Comparison of ENCODE assay signal across 8 cellular contexts in genomic region chr11:108871152-108871551, GRCh38.
DNase-seq lines count a peak whose midpoint lies in the region; ATAC-seq, FAIRE-seq and TF ChIP-seq lines count a peak whose summit lies in the region.

No MANE protein-coding gene starts in this region.

- H3K9ac ChIP-seq in MM.1S (ENCODE audit: low read length) (no peak overlapping the region), astrocyte (ENCODE audit: low read length) (peak overlapping the region; percentile 79)

- H3F3A ChIP-seq in MM.1S (ENCODE audit: insufficient read depth, low read length), result no peaks in the 10 kb centered on the region

- peak; percentile 1 for DNase-seq in NCI-H2227 (lab: John Stamatoyannopoulos, UW; ENCODE audit: unreplicated experiment)
- no peak for DNase-seq in NCI-H2227 treated with DMSO at 0.1 percent for 48 hours (lab: John Stamatoyannopoulos, UW)
- DNase-seq in MM.1S, result peak; percentile 13
- DNase-seq in astrocyte (ENCODE audit: low read depth), result peak; percentile 62
- DNase-seq in right lobe of liver, result peak in 1 of 3 donors; percentile 33
- no peak for DNase-seq in NCI-H2029 (lab: John Stamatoyannopoulos, UW)
- no peak for DNase-seq in NCI-H187 (lab: John Stamatoyannopoulos, UW)

- no peaks in the 10 kb centered on the region for H3K27me3 Mint-ChIP-seq in astrocyte (ENCODE audit: low read depth, unreplicated experiment)

- H3K36me3 ChIP-seq in MM.1S (replicated peaks; ENCODE audit: insufficient read depth, low read length) (no peaks in the 10 kb centered on the region), astrocyte (ENCODE audit: insufficient read depth, low read length) (no peaks in the 10 kb centered on the region), right lobe of liver (no peaks in the 10 kb centered on the region)

- H3K27me3 ChIP-seq in MM.1S (replicated peaks; ENCODE audit: insufficient read depth, low read length) (no peaks in the 10 kb centered on the region), astrocyte (ENCODE audit: insufficient read depth, low read length) (no peaks in the 10 kb centered on the region), right lobe of liver (no peaks in the 10 kb centered on the region)

- H3K27ac Mint-ChIP-seq in astrocyte (ENCODE audit: unreplicated experiment), result peak overlapping the region; percentile 97

- H3K9me2 ChIP-seq in MM.1S (replicated peaks; ENCODE audit: insufficient read depth, low read length), result no peaks in the 10 kb centered on the region

- no peak for FAIRE-seq in astrocyte (lab: Jason Lieb, UNC)

- no peaks in the 10 kb centered on the region for H3K4me1 ChIP-seq in MM.1S (ENCODE audit: low read length)
- H3K4me1 ChIP-seq in astrocyte (ENCODE audit: insufficient read depth, low read length), result peaks cover 63% of the 10 kb centered on the region
- H3K4me1 ChIP-seq in right lobe of liver, result no peaks in the 10 kb centered on the region

- TF ChIP-seq CTCF in MM.1S (IDR thresholded peaks at IDR 0.05; ENCODE audit: low read length), result peak; percentile 48
- TF ChIP-seq CTCF in astrocyte (IDR thresholded peaks at IDR 0.05; ENCODE audit: insufficient read depth, low read depth, low read length), result peak; percentile 69
- peak; percentile 27 to 54 (median 43) for TF ChIP-seq CTCF in right lobe of liver (IDR thresholded peaks at IDR 0.05)

- no peaks in the 10 kb centered on the region for H3K9me3 ChIP-seq in MM.1S (replicated peaks; ENCODE audit: insufficient read depth, low read length)
- H3K9me3 ChIP-seq in astrocyte (ENCODE audit: insufficient read depth, low read depth, low read length), result no peaks in the 10 kb centered on the region
- H3K9me3 ChIP-seq in right lobe of liver, result no peaks in the 10 kb centered on the region

- H3K79me2 ChIP-seq in MM.1S (ENCODE audit: low read length), result no peaks in the 10 kb centered on the region
- H3K79me2 ChIP-seq in astrocyte (ENCODE audit: insufficient read depth, low read length), result peaks cover 4% of the 10 kb centered on the region

- H2AFZ ChIP-seq in MM.1S (ENCODE audit: low read length) (no peak overlapping the region), astrocyte (ENCODE audit: low read depth, low read length) (no peak overlapping the region)

- peaks cover 3% of the 10 kb centered on the region for H3K9me3 Mint-ChIP-seq in astrocyte (ENCODE audit: unreplicated experiment)

- H3K27ac ChIP-seq in MM.1S (ENCODE audit: low read length) (no peak overlapping the region), astrocyte (ENCODE audit: low read depth, low read length) (peak overlapping the region; percentile 94), right lobe of liver (no peak overlapping the region)

- H3K4me1 Mint-ChIP-seq in astrocyte (ENCODE audit: low read depth, unreplicated experiment), result peaks cover 41% of the 10 kb centered on the region

- no peak overlapping the region for H3K4me2 ChIP-seq in MM.1S (ENCODE audit: low read depth, low read length)
- H3K4me2 ChIP-seq in astrocyte (ENCODE audit: low read length), result peak overlapping the region; percentile 77

- peak in 3 of 4 donors; percentile 41 to 69 (median 47) for ATAC-seq in right lobe of liver
- ATAC-seq in GM19452 (IDR thresholded peaks at IDR 0.05; ENCODE audit: unreplicated experiment), result no peak

- intact Hi-C loops in right lobe of liver (cut with DNase I), result no loop called here

- TF ChIP-seq POLR2A in right lobe of liver (IDR thresholded peaks at IDR 0.05), result no peak

- H4K20me1 ChIP-seq in MM.1S (ENCODE audit: insufficient read depth, low read length) (no peaks in the 10 kb centered on the region), astrocyte (ENCODE audit: insufficient read depth, low read length) (no peaks in the 10 kb centered on the region)

- H3K4me3 ChIP-seq in MM.1S (ENCODE audit: low read length) (no peak overlapping the region), astrocyte (ENCODE audit: insufficient read depth, low read depth, low read length) (no peak overlapping the region), right lobe of liver (no peak overlapping the region)

- no peak overlapping the region for H3K4me3 Mint-ChIP-seq in astrocyte (ENCODE audit: unreplicated experiment)

- H3K36me3 Mint-ChIP-seq in astrocyte (ENCODE audit: low read depth, unreplicated experiment), result no peaks in the 10 kb centered on the region

Comparison
In these comparisons a context has a peak if more than half of its experiments do, and no peak if none do; other contexts are left out.
1. DNase-seq: peak in NCI-H2227 (single experiment), MM.1S (single experiment) and astrocyte (single experiment); none in NCI-H2227 treated with DMSO at 0.1 percent for 48 hours (single experiment), NCI-H2029 (single experiment) and NCI-H187 (0 of 2).
2. Peak in every context shown above with its lines, with median percentiles within 50 percentile points of each other: CTCF ChIP-seq.